In the genomic region with DNA sequence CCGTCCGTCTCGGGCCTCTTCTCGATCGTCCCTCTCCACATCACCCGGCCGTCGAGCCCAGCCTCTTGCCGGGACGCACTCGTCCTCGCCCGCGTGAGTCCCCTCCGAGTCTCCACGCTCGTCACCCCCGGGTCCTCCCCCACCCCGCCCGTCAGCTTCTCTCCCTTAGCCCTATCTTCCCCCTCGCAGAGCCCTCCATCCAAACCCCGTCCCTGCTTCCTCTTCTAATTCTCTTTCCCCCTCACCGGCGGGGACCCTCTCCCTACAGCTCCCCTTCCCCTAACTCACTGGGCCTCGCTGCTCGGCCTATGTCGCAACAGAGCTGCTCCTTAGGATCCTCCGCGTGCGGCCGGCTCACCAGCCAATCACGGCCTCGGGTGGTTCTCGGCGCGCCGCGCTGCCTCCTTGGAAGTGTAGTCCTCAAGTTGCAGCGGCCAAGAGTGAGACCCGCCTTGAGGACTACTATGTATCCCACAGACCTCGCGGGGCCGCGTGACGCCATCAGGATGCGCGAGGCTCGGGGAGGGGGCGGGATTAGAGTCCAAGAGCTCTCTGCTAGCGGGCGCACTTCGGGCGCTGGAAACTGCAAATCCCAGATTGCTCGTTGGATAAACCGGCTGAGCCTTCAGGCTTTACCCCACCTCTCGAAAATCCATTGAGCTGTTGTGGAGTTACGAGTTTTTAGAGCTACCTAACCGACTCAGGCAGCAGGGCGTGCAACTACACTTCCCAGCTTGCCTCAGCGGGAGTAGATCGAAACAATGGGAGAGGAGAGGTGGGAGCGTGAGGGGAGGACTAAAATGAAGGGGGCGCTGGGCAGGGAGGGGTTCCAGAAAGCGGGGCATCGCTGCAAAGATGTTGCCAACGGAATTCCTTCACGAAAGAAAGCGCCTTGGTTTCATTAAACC, we compare ENCODE assay signal across 8 cellular contexts.
DNase-seq lines count a peak whose midpoint lies in the region; ATAC-seq and TF ChIP-seq lines count a peak whose summit lies in the region.

Gene ABCF2 (minus strand): TSS at position 331 of the 908 bp plus-strand sequence. CDS start 747 bp downstream, outside the sequence.

- TF ChIP-seq CTCF in AG09319 (IDR thresholded peaks at IDR 0.05; ENCODE audit: low read depth, low read length), result no peak; the same call in 1 of the 2 replicates

- peak; percentile 96 for DNase-seq in AG09319 (ENCODE audit: extremely low read depth, low read depth)
- DNase-seq in NCI-H446 treated with DMSO at 0.1 percent for 48 hours (lab: John Stamatoyannopoulos, UW), result peak; percentile 95
- peak; percentile 99 for DNase-seq in cerebellar cortex (ENCODE audit: low spot score)
- DNase-seq in islet precursor cell, result peak; percentile 100
- DNase-seq in stimulated activated CD4-positive, alpha-beta T cell treated with anti-CD3 and anti-CD28 coated beads, Interleukin-12 subunit alpha, Interleukin-12 subunit beta, amount 100 ng/mL, for 48 hours (ENCODE audit: low read depth in 2 of 3, low spot score in 1 of 3), result peak; percentile 98 to 99 (median 98)

- ATAC-seq in GM19035 (IDR thresholded peaks at IDR 0.05; ENCODE audit: unreplicated experiment) (peak; percentile 99), HG03354 (IDR thresholded peaks at IDR 0.05; ENCODE audit: poor library complexity, severe bottlenecking, unreplicated experiment) (peak; percentile 99)
- peak; percentile 100 for ATAC-seq in activated CD4-positive, CD25-positive, alpha-beta regulatory T cell treated with anti-CD3 and anti-CD28 coated beads, Interleukin-2, amount 50 U/mL, for 24 hours

Comparison
In these comparisons a context has a peak if more than half of its experiments do, and no peak if none do; other contexts are left out.
1. Peak in every context shown above with its lines: DNase-seq and ATAC-seq.